17 cellular contexts compared by ENCODE assay signal in genomic region chr4:108049406-108049805, GRCh38. TPM values are rescaled to one million over a fixed set of nuclear protein-coding genes. Genes with fewer than 3 reads are reported as not detected.
DNase-seq lines count a peak whose midpoint lies in the region; ATAC-seq, FAIRE-seq and TF ChIP-seq lines count a peak whose summit lies in the region.
"Had no signal": no experiment of that assay in that cellular context is flagged by ENCODE, and none has a peak within 500 bp of the region (broad histone marks: within the 10 kb centered on the region; RNA-seq: fewer than 3 reads in every experiment).

No MANE protein-coding gene starts in this region.

- H3K9me3 ChIP-seq in lower lobe of right lung (no peaks in the 10 kb centered on the region), vagina (no peaks in the 10 kb centered on the region)

- ATAC-seq in lower lobe of right lung = no peak
- no peak for ATAC-seq in HG03025 (IDR thresholded peaks at IDR 0.05; ENCODE audit: low FRiP score, unreplicated experiment)
- ATAC-seq: GM12878 had no signal

- FAIRE-seq in frontal cortex (lab: Jason Lieb, UNC) = no peak
- FAIRE-seq: astrocyte had no signal

- no peak for TF ChIP-seq POLR2A in vagina (IDR thresholded peaks at IDR 0.05)

- DNase-seq in stimulated activated CD4-positive, alpha-beta T cell treated with anti-CD3 and anti-CD28 coated beads, Interleukin-4, amount 100 ng/mL, for 1 hour = peak; percentile 28
- no peak for DNase-seq in stimulated activated CD4-positive, alpha-beta T cell treated with anti-CD3 and anti-CD28 coated beads, Interleukin-2, amount 100 ng/mL, for 24 hours
- DNase-seq in activated T-cell treated with anti-CD3 and anti-CD28 coated beads, Interleukin-2, amount 50 U/mL, for 48 hours = peak; percentile 45 to 58
- DNase-seq in lower lobe of right lung = no peak
- no peak for DNase-seq in NCI-H345 treated with DMSO at 0.1 percent for 48 hours (lab: John Stamatoyannopoulos, UW; ENCODE audit: unreplicated experiment)
- no peak for DNase-seq in vagina (ENCODE audit: extremely low spot score in 2 of 2)
- DNase-seq in frontal cortex (ENCODE audit: low spot score in 2 of 2) = no peak
- DNase-seq: DMS79 treated with DMSO at 0.1 percent for 48 hours, IMR-90, mammary epithelial cell, NCI-H1417 treated with DMSO at 0.1 percent for 48 hours, NCI-H345, PC-9, trophoblast cell had no signal

- H3K4me1 ChIP-seq in lower lobe of right lung = peaks cover 9% of the 10 kb centered on the region
- peaks cover 4% of the 10 kb centered on the region for H3K4me1 ChIP-seq in vagina

- H3K27me3 ChIP-seq in lower lobe of right lung (ENCODE audit: low read depth) (no peaks in the 10 kb centered on the region), vagina (no peaks in the 10 kb centered on the region)

- H3K27ac ChIP-seq in lower lobe of right lung (no peak overlapping the region), vagina (no peak overlapping the region)
- H3K27ac ChIP-seq: PC-9 had no signal

- intact Hi-C loops in lower lobe of right lung (cut with DNase I) = no loop called here
- intact Hi-C loops in vagina (cut with DNase I) = no loop called here

- H3K4me3 ChIP-seq in lower lobe of right lung (peak overlapping the region; percentile 13), vagina (no peak overlapping the region)
- H3K4me3 ChIP-seq: GM12878, PC-9 had no signal

- H3K36me3 ChIP-seq in lower lobe of right lung = peaks cover 7% of the 10 kb centered on the region
- no peaks in the 10 kb centered on the region for H3K36me3 ChIP-seq in vagina

- no peak for TF ChIP-seq CTCF in lower lobe of right lung (IDR thresholded peaks at IDR 0.05)
- no peak for TF ChIP-seq CTCF in vagina (IDR thresholded peaks at IDR 0.05)

RNA-seq across cellular contexts. Expression of gene HADH, which starts 59.7 kb away (rescaled TPM):
- total RNA-seq in lower lobe of right lung = 48.2 TPM
- total RNA-seq in vagina = 30.9 TPM
- 10.6 TPM for total RNA-seq in frontal cortex

Comparison
In these comparisons a context has a peak if more than half of its experiments do, and no peak if none do; other contexts are left out.
1. DNase-seq: peak in stimulated activated CD4-positive, alpha-beta T cell treated with anti-CD3 and anti-CD28 coated beads, Interleukin-4, amount 100 ng/mL, for 1 hour (single experiment) and activated T-cell treated with anti-CD3 and anti-CD28 coated beads, Interleukin-2, amount 50 U/mL, for 48 hours (2 of 2); none in stimulated activated CD4-positive, alpha-beta T cell treated with anti-CD3 and anti-CD28 coated beads, Interleukin-2, amount 100 ng/mL, for 24 hours (0 of 2), lower lobe of right lung (single experiment), NCI-H345 treated with DMSO at 0.1 percent for 48 hours (single experiment), vagina (0 of 2) and frontal cortex (0 of 2).